Comparison of ENCODE assay signal across 23 cellular contexts in the genomic region with DNA sequence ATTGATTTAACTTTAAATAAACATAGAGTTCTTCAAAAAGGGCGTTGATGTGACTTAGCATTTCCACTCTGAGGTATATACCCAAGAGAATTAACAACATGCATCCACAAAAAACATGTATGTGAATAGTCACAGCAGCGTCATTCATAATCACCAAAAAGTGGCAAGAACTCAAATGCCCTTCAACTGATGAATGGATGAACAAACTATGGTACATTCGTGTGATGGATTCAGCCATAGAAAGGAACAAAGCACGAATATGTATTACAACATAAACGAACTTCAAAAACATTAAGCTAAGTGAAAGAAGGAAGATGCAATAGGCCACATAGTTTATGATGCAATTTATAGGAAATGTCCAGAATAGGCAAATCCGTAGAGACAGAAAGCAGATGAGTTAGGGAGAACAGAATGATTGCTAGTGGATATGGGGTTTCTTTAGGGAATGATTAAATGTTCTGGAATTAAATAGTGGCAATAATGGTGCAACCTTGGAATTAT.
"Had no signal": no experiment of that assay in that cellular context is flagged by ENCODE, and none has a peak within 500 bp of the region (broad histone marks: within the 10 kb centered on the region; RNA-seq: fewer than 3 reads in every experiment).

No MANE protein-coding gene starts in this region.

- H3K4me1 ChIP-seq: ascending aorta, colonic mucosa, left lung, lower lobe of right lung, psoas muscle, vagina had no signal

- H3K9me3 ChIP-seq: ascending aorta, colonic mucosa, left lung, lower lobe of right lung, psoas muscle, vagina had no signal

- ATAC-seq: activated CD4-positive, alpha-beta T cell treated with anti-CD3 and anti-CD28 coated beads for 36 hours; left lung; naive thymus-derived CD8-positive, alpha-beta T cell; psoas muscle; stimulated activated memory B cell treated with anti-CD40 and anti-IgM and Interleukin-4, amounts not matched to agents 10 μg/mL and 1 μg/mL and 100 μg/mL, for 72 hours; stimulated activated naive CD8-positive, alpha-beta T cell treated with anti-CD3 and anti-CD28 coated beads, Interleukin-15, amount 100 ng/mL, for 72 hours had no signal

- H3K27me3 ChIP-seq: ascending aorta, colonic mucosa, vagina had no signal

- DNase-seq: activated CD4-positive, CD25-positive, alpha-beta regulatory T cell; activated effector memory CD4-positive, alpha-beta T cell treated with Interleukin-2 at 50 U/mL for 16 hours; activated naive CD8-positive, alpha-beta T cell treated with anti-CD3 and anti-CD28 coated beads, Interleukin-2, amount 10 ng/mL, durations not matched to agents 7 days and 5 days; colonic mucosa; effector CD8-positive, alpha-beta T cell; kidney glomerular epithelial cell; left lung; lower lobe of right lung; mesenchymal stem cell; naive thymus-derived CD8-positive, alpha-beta T cell; occipital lobe; psoas muscle; stimulated activated CD4-positive, alpha-beta T cell treated with anti-CD3 and anti-CD28 coated beads, Interleukin-1b, Interleukin-23, amount 100 ng/mL, for 48 hours; stimulated activated CD4-positive, alpha-beta T cell treated with anti-CD3 and anti-CD28 coated beads, Interleukin-4, amount 100 ng/mL, for 4 hours; stimulated activated CD8-positive, alpha-beta memory T cell treated with anti-CD3 and anti-CD28 coated beads, Interleukin-4, amount 100 ng/mL, for 48 hours; stimulated activated naive CD8-positive, alpha-beta T cell treated with anti-CD3 and anti-CD28 coated beads, Interleukin-15, amount 100 ng/mL, for 72 hours had no signal

- H3K36me3 ChIP-seq: ascending aorta, cardiac muscle cell, colonic mucosa, left lung, lower lobe of right lung, vagina had no signal

- H3K4me3 ChIP-seq: ascending aorta, cardiac muscle cell, colonic mucosa, left lung, lower lobe of right lung, psoas muscle, smooth muscle cell, vagina had no signal

- H3K27ac ChIP-seq: ascending aorta, cardiac muscle cell, colonic mucosa, left lung, lower lobe of right lung, parathyroid adenoma, psoas muscle, vagina had no signal
